Comparison of ENCODE assay signal across 1 cellular context in the genomic region with DNA sequence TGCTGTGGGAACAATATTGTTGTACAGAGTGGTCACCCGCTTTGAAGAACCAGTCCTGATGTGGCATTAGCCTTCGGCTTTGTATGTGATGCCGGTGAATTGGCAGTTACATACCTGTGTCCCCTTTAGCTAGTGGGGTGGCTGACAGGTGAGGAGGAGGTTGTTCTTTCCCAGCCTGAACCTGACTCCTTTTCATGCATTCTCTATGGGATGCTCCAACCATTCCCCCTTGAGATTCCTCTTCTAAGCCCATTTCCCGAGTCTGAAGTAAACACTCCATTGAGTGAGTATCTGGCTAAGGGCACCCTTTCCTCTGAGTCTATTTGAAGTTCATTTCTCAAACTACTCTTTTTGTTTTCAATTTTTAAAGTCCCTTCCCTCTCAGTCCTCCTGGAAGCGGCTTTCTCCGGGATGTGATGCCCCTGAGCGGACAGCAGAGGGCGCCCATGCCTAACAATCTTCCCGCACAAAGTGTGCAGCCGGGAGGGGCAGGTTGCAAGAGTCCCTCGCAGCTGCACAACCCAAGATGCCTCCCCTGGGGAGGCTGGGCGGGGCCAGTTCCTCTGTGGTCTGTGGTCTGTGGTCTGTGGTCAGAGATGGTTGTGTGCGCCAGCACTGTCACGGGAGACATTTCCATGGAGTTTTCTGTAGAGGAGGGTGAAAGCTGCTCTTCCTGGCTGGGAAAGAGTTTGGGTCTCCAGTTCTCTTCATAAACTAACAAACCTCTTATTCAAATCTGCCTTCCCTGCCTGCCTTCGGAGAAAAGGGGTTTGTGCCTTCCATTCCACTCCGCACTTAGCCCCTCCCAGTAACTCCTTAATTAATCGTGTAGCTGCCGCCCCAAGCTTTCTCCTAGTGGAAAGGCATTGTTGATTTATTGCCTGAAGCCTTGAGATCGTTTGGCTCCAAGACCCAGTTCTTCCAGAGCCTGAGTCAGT.
TF ChIP-seq lines count a peak whose summit lies in the region.

No MANE protein-coding gene starts in this region.

TF ChIP-seq in K562, 482 proteins besides CTCF, POLR2A, EP300 and RAD21 (continued from another document):
- TF ChIP-seq, protein P1, sequence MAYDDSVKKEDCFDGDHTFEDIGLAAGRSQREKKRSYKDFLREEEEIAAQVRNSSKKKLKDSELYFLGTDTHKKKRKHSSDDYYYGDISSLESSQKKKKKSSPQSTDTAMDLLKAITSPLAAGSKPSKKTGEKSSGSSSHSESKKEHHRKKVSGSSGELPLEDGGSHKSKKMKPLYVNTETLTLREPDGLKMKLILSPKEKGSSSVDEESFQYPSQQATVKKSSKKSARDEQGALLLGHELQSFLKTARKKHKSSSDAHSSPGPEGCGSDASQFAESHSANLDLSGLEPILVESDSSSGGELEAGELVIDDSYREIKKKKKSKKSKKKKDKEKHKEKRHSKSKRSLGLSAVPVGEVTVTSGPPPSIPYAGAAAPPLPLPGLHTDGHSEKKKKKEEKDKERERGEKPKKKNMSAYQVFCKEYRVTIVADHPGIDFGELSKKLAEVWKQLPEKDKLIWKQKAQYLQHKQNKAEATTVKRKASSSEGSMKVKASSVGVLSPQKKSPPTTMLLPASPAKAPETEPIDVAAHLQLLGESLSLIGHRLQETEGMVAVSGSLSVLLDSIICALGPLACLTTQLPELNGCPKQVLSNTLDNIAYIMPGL (CRISPR knock-in tag; IDR thresholded peaks at IDR 0.05): no peak
- TF ChIP-seq JUND (IDR thresholded peaks at IDR 0.05; ENCODE audit: borderline replicate concordance, low read depth, low read length): 0 out of 2 replicates have a peak, but pooled peaks have one; percentile 46
- TF ChIP-seq JUND (tag; IDR thresholded peaks at IDR 0.05; ENCODE audit: borderline replicate concordance, low read depth, low read length): peak; percentile 38; the same call in 1 of the 3 replicates
- TF ChIP-seq RNF2 (IDR thresholded peaks at IDR 0.05): peak; percentile 48; the same call in 1 of the 2 replicates
- TF ChIP-seq SMARCB1 (IDR thresholded peaks at IDR 0.05; ENCODE audit: insufficient read length, low read depth): no peak
- TF ChIP-seq ARID1B (IDR thresholded peaks at IDR 0.05): peak; percentile 53; the same call in 1 of the 2 replicates
- peak in 1 of 2 experiments; percentile 29; a peak in 1 of 4 replicates for TF ChIP-seq NONO (IDR thresholded peaks at IDR 0.05; ENCODE audit: low read depth in 2 of 2, low read length in 1 of 2)
- TF ChIP-seq XRCC5 (IDR thresholded peaks at IDR 0.05; ENCODE audit: low read depth, low read length): peak; percentile 63; the same call in 1 of the 2 replicates
- TF ChIP-seq HIVEP1 (CRISPR knock-in tag; IDR thresholded peaks at IDR 0.05): no peak
- no peak for TF ChIP-seq FOXA1 (IDR thresholded peaks at IDR 0.05; ENCODE audit: borderline replicate concordance)
- peak; percentile 21; the same call in 1 of the 2 replicates for TF ChIP-seq BCOR (IDR thresholded peaks at IDR 0.05)
- TF ChIP-seq GABPB1 (CRISPR knock-in tag; IDR thresholded peaks at IDR 0.05): peak; percentile 44; the same call in 1 of the 2 replicates
- TF ChIP-seq, protein P2, sequence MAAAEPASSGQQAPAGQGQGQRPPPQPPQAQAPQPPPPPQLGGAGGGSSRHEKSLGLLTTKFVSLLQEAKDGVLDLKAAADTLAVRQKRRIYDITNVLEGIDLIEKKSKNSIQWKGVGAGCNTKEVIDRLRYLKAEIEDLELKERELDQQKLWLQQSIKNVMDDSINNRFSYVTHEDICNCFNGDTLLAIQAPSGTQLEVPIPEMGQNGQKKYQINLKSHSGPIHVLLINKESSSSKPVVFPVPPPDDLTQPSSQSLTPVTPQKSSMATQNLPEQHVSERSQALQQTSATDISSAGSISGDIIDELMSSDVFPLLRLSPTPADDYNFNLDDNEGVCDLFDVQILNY (CRISPR knock-in tag; IDR thresholded peaks at IDR 0.05): 0 out of 2 replicates have a peak, but pooled peaks have one; percentile 26
- TF ChIP-seq PRPF4 (IDR thresholded peaks at IDR 0.05; ENCODE audit: insufficient read depth, low read depth, low read length, poor library complexity, severe bottlenecking): no peak
- no peak for TF ChIP-seq TAF9B (IDR thresholded peaks at IDR 0.05; ENCODE audit: partially characterized antibody)
